In the genomic region with DNA sequence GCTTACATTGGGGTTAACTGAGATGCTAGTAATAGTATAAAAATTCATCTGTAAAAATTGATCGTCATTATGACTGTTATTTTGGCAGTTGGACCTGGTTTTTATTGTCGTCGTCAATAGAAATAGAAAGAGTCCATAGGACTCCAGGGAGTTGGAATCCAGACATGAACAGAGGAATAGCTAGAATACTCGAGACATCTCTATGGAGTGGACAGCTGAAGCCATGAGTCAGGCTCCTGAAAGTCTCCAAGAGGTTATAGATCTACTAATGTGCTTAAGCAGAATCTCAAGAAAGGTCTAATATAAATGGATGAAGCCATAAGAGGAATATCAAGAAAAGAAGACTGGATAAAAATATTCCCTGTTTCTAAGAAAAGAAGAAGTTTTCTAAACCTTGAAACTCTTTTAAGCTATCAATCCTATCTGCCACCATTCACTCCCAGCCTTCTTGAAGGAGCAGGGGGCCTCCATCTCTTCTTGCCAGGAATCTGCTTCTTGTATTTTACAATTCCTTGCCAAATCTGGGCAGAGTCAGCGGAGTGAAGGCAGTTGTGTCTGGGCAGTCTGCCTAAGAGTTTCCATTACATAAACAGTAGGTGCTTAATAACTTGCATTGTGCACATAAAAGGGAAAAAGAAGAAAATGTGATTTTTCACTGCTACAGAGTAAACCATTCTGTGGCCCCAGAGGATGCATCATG, we compare ENCODE assay signal across 1 cellular context.
TF ChIP-seq lines count a peak whose summit lies in the region.

No MANE protein-coding gene starts in this region.

TF ChIP-seq in GM23338, 12 proteins besides CTCF, POLR2A, EP300 and RAD21 (continued from another document):
- TF ChIP-seq REST (IDR thresholded peaks at IDR 0.05; ENCODE audit: unreplicated experiment) (no peak), NANOG (IDR thresholded peaks at IDR 0.05; ENCODE audit: borderline replicate concordance) (no peak), JUNB (IDR thresholded peaks at IDR 0.05; ENCODE audit: unreplicated experiment) (no peak), ZNF462 (CRISPR knock-in tag; IDR thresholded peaks at IDR 0.05) (no peak), ZNF331 (CRISPR knock-in tag; IDR thresholded peaks at IDR 0.05; ENCODE audit: low read depth) (no peak), EZH2 (IDR thresholded peaks at IDR 0.05; ENCODE audit: low read depth, unreplicated experiment) (no peak)
